Comparison of ENCODE assay signal across 18 cellular contexts in the genomic region with DNA sequence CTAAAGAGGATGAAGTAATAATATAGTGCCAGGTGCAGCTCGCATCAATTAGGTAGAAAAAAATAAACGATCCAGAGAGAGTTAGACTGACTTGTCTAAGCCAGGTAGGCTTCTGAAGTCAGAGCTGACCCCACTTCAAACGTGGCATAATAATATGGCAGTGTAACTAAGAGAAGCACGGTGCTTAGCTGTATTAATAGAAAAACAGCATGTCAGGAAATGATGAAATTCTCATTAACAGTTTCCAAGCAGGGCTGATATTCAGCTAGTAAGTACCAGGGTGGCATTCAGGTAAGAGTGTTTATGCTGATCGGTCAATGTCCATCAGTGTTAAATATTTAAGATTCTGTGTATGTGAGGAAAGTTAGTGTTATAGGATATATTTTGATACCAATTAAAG.
"Had no signal": no experiment of that assay in that cellular context is flagged by ENCODE, and none has a peak within 500 bp of the region (broad histone marks: within the 10 kb centered on the region; RNA-seq: fewer than 3 reads in every experiment).

No MANE protein-coding gene starts in this region.

- H3K27me3 Mint-ChIP-seq: activated CD4-positive, alpha-beta T cell treated with anti-CD3 and anti-CD28 coated beads, Interleukin-2, amount 10 ng/mL, durations not matched to agents 7 days and 5 days had no signal

- H3K27me3 ChIP-seq: brain microvascular endothelial cell, gastroesophageal sphincter, neutrophil, tibial nerve had no signal

- ATAC-seq: gastroesophageal sphincter; left lobe of liver; naive thymus-derived CD4-positive, alpha-beta T cell had no signal

- H3K9me3 ChIP-seq: gastroesophageal sphincter, neutrophil, tibial nerve had no signal

- H3K27ac ChIP-seq: brain microvascular endothelial cell, epithelial cell of prostate, gastroesophageal sphincter, neutrophil, tibial nerve, VCaP had no signal

- H3K4me1 ChIP-seq: gastroesophageal sphincter, tibial nerve had no signal

- H3K4me3 Mint-ChIP-seq: activated CD4-positive, alpha-beta T cell treated with anti-CD3 and anti-CD28 coated beads, Interleukin-2, amount 10 ng/mL, durations not matched to agents 7 days and 5 days; naive thymus-derived CD4-positive, alpha-beta T cell had no signal

- H3K36me3 ChIP-seq: brain microvascular endothelial cell, gastroesophageal sphincter, neutrophil, tibial nerve had no signal

- H3K4me3 ChIP-seq: gastroesophageal sphincter, tibial nerve had no signal

- H3K27ac Mint-ChIP-seq: activated CD4-positive, alpha-beta T cell treated with anti-CD3 and anti-CD28 coated beads, Interleukin-2, amount 10 ng/mL, durations not matched to agents 7 days and 5 days; naive thymus-derived CD4-positive, alpha-beta T cell had no signal

- DNase-seq: activated CD4-positive, alpha-beta T cell treated with anti-CD3 and anti-CD28 coated beads, Interleukin-2, amount 10 ng/mL, durations not matched to agents 7 days and 5 days; activated naive CD4-positive, alpha-beta T cell; activated T-cell treated with anti-CD3 and anti-CD28 coated beads, Interleukin-2, amount 50 U/mL, for 48 hours; brain microvascular endothelial cell; effector memory CD4-positive, alpha-beta T cell; islet precursor cell; mammary epithelial cell; naive thymus-derived CD4-positive, alpha-beta T cell; posterior cingulate gyrus; stimulated activated CD4-positive, alpha-beta T cell treated with anti-CD3 and anti-CD28 coated beads, Interleukin-15, amount 100 ng/mL, for 24 hours; stimulated activated CD4-positive, alpha-beta T cell treated with anti-CD3 and anti-CD28 coated beads, Interleukin-4, amount 100 ng/mL, for 24 hours; T-helper 9 cell had no signal
